In genomic region chr2:159880729-159881128, GRCh38 we compare ENCODE assay signal across 17 cellular contexts. TPM values are rescaled to one million over a fixed set of nuclear protein-coding genes. Genes with fewer than 3 reads are reported as not detected.
DNase-seq lines count a peak whose midpoint lies in the region; ATAC-seq and TF ChIP-seq lines count a peak whose summit lies in the region.
"Had no signal": no experiment of that assay in that cellular context is flagged by ENCODE, and none has a peak within 500 bp of the region (broad histone marks: within the 10 kb centered on the region; RNA-seq: fewer than 3 reads in every experiment).

No MANE protein-coding gene starts in this region.

- H3K36me3 ChIP-seq in breast epithelium, result no peaks in the 10 kb centered on the region

- CTCF ChIA-PET in activated CD4-positive, alpha-beta T cell treated with anti-CD3 and anti-CD28 coated beads for 36 hours (lab: Charles Lee), result no interaction called here
- CTCF ChIA-PET in activated B cell treated with CpG ODN at 0.5 μM for 24 hours (lab: Charles Lee), result no interaction called here

- POLR2A ChIA-PET in activated CD4-positive, alpha-beta T cell treated with anti-CD3 and anti-CD28 coated beads for 36 hours (lab: Charles Lee), result no interaction called here
- POLR2A ChIA-PET in activated B cell treated with CpG ODN at 0.5 μM for 24 hours (lab: Charles Lee), result no interaction called here

- TF ChIP-seq CTCF in activated B cell treated with CpG ODN at 0.5 μM for 24 hours (IDR thresholded peaks at IDR 0.05) (no peak), breast epithelium (IDR thresholded peaks at IDR 0.05) (no peak)

- TF ChIP-seq POLR2A in breast epithelium (IDR thresholded peaks at IDR 0.05), result no peak

- no peak for ATAC-seq in activated CD4-positive, alpha-beta T cell treated with anti-CD3 and anti-CD28 coated beads for 36 hours
- ATAC-seq in activated B cell treated with CpG ODN at 0.5 μM for 24 hours (ENCODE audit: low read depth) (no peak), HG03432 (IDR thresholded peaks at IDR 0.05; ENCODE audit: unreplicated experiment) (no peak)
- ATAC-seq in natural killer cell treated with Interleukin-12 subunit alpha and Interleukin-12 subunit beta and Interleukin-15 and Interleukin-18, amount 100 ng/mL, for 72 hours, result no peak
- ATAC-seq: A549 had no signal

- H3K4me3 Mint-ChIP-seq in activated CD4-positive, alpha-beta T cell treated with anti-CD3 and anti-CD28 coated beads for 36 hours, result no peak overlapping the region
- no peak overlapping the region for H3K4me3 Mint-ChIP-seq in activated B cell treated with CpG ODN at 0.5 μM for 24 hours
- H3K4me3 Mint-ChIP-seq in natural killer cell treated with Interleukin-12 subunit alpha and Interleukin-12 subunit beta and Interleukin-15 and Interleukin-18, amount 100 ng/mL, for 72 hours, result no peak overlapping the region
- H3K4me3 Mint-ChIP-seq: CD4-positive, alpha-beta memory T cell; H9 had no signal

- no peaks in the 10 kb centered on the region for H3K27me3 ChIP-seq in breast epithelium
- H3K27me3 ChIP-seq: BLaER1 had no signal

- H3K36me3 Mint-ChIP-seq in activated CD4-positive, alpha-beta T cell treated with anti-CD3 and anti-CD28 coated beads for 36 hours (ENCODE audit: low read depth), result peaks cover 62% of the 10 kb centered on the region
- peaks cover 89% of the 10 kb centered on the region for H3K36me3 Mint-ChIP-seq in activated B cell treated with CpG ODN at 0.5 μM for 24 hours (ENCODE audit: low read depth)
- peaks cover 15% of the 10 kb centered on the region for H3K36me3 Mint-ChIP-seq in natural killer cell treated with Interleukin-12 subunit alpha and Interleukin-12 subunit beta and Interleukin-15 and Interleukin-18, amount 100 ng/mL, for 72 hours

- H3K27me3 Mint-ChIP-seq in activated CD4-positive, alpha-beta T cell treated with anti-CD3 and anti-CD28 coated beads for 36 hours, result no peaks in the 10 kb centered on the region
- H3K27me3 Mint-ChIP-seq in activated B cell treated with CpG ODN at 0.5 μM for 24 hours, result no peaks in the 10 kb centered on the region
- H3K27me3 Mint-ChIP-seq in natural killer cell treated with Interleukin-12 subunit alpha and Interleukin-12 subunit beta and Interleukin-15 and Interleukin-18, amount 100 ng/mL, for 72 hours, result no peaks in the 10 kb centered on the region
- H3K27me3 Mint-ChIP-seq: CD4-positive, alpha-beta memory T cell had no signal

- no peaks in the 10 kb centered on the region for H3K9me3 ChIP-seq in breast epithelium
- H3K9me3 ChIP-seq: A549, BLaER1 had no signal

- intact Hi-C loops in activated CD4-positive, alpha-beta T cell treated with anti-CD3 and anti-CD28 coated beads for 36 hours (cut with DNase I, micrococcal nuclease), result no loop called here
- intact Hi-C loops in activated B cell treated with CpG ODN at 0.5 μM for 24 hours (cut with micrococcal nuclease), result no loop called here
- intact Hi-C loops in breast epithelium (cut with DNase I; ENCODE audit: low total_unique reads), result no loop called here

- H3K4me1 ChIP-seq in breast epithelium, result no peaks in the 10 kb centered on the region
- H3K4me1 ChIP-seq: A549, BLaER1 had no signal

- peak overlapping the region; percentile 76 for H3K27ac Mint-ChIP-seq in activated CD4-positive, alpha-beta T cell treated with anti-CD3 and anti-CD28 coated beads for 36 hours
- H3K27ac Mint-ChIP-seq in activated B cell treated with CpG ODN at 0.5 μM for 24 hours, result peak overlapping the region; percentile 91
- H3K27ac Mint-ChIP-seq in natural killer cell treated with Interleukin-12 subunit alpha and Interleukin-12 subunit beta and Interleukin-15 and Interleukin-18, amount 100 ng/mL, for 72 hours, result no peak overlapping the region
- H3K27ac Mint-ChIP-seq: H9 had no signal

- DNase-seq in activated CD4-positive, alpha-beta T cell treated with anti-CD3 and anti-CD28 coated beads for 36 hours, result no peak
- no peak for DNase-seq in activated CD4-positive, alpha-beta T cell treated with anti-CD3 and anti-CD28 coated beads, Interleukin-2, amount 50 U/mL, for 4 hours
- DNase-seq in DMS79 treated with DMSO at 0.1 percent for 48 hours (lab: John Stamatoyannopoulos, UW) (peak; percentile 37), NCI-H2107 treated with DMSO at 0.1 percent for 48 hours (lab: John Stamatoyannopoulos, UW; ENCODE audit: unreplicated experiment) (peak; percentile 74), activated B cell treated with CpG ODN at 0.5 μM for 24 hours (no peak), breast epithelium (ENCODE audit: low spot score in 2 of 2) (no peak)
- DNase-seq in natural killer cell treated with Interleukin-12 subunit alpha and Interleukin-12 subunit beta and Interleukin-15 and Interleukin-18, amount 100 ng/mL, for 72 hours (ENCODE audit: low spot score), result no peak
- DNase-seq: CD4-positive, alpha-beta memory T cell; DMS153; H9; NCI-H1436; NCI-H1930; NCI-H524 had no signal

- no peak overlapping the region for H3K27ac ChIP-seq in breast epithelium
- H3K27ac ChIP-seq: A549, BLaER1, HL-60 had no signal

- peaks cover 55% of the 10 kb centered on the region for H3K4me1 Mint-ChIP-seq in activated CD4-positive, alpha-beta T cell treated with anti-CD3 and anti-CD28 coated beads for 36 hours
- peaks cover 38% of the 10 kb centered on the region for H3K4me1 Mint-ChIP-seq in activated B cell treated with CpG ODN at 0.5 μM for 24 hours
- H3K4me1 Mint-ChIP-seq in natural killer cell treated with Interleukin-12 subunit alpha and Interleukin-12 subunit beta and Interleukin-15 and Interleukin-18, amount 100 ng/mL, for 72 hours (ENCODE audit: low read depth in 2 of 2), result peaks cover 2 to 16% of the 10 kb centered on the region in 2 donors

- H3K4me3 ChIP-seq in breast epithelium, result no peak overlapping the region
- H3K4me3 ChIP-seq: A549, BLaER1 had no signal

- H3K9me3 Mint-ChIP-seq in activated CD4-positive, alpha-beta T cell treated with anti-CD3 and anti-CD28 coated beads for 36 hours (ENCODE audit: low read depth), result no peaks in the 10 kb centered on the region
- H3K9me3 Mint-ChIP-seq in activated B cell treated with CpG ODN at 0.5 μM for 24 hours, result no peaks in the 10 kb centered on the region
- no peaks in the 10 kb centered on the region for H3K9me3 Mint-ChIP-seq in natural killer cell treated with Interleukin-12 subunit alpha and Interleukin-12 subunit beta and Interleukin-15 and Interleukin-18, amount 100 ng/mL, for 72 hours
- H3K9me3 Mint-ChIP-seq: CD4-positive, alpha-beta memory T cell; H9 had no signal

RNA-seq across cellular contexts. Expression of gene LY75, which starts 23.8 kb away (rescaled TPM):
- 10 to 100 TPM; 49.7 to 65.5 TPM for total RNA-seq in activated CD4-positive, alpha-beta T cell treated with anti-CD3 and anti-CD28 coated beads for 36 hours
- 99.5 and 107 TPM in 2 replicates for total RNA-seq in activated B cell treated with CpG ODN at 0.5 μM for 24 hours
- total RNA-seq in natural killer cell treated with Interleukin-12 subunit alpha and Interleukin-12 subunit beta and Interleukin-15 and Interleukin-18, amount 100 ng/mL, for 72 hours, result 10 to 100 TPM; 18.2 to 19.1 TPM
- total RNA-seq in breast epithelium, result 10 to 100 TPM in 1 of 3 donors, 1 to 10 TPM in 2; 4.3 to 41.4 (median 9.5) TPM

Comparison
In these comparisons a context has a peak if more than half of its experiments do, and no peak if none do; other contexts are left out.
1. DNase-seq: peak in DMS79 treated with DMSO at 0.1 percent for 48 hours (single experiment) and NCI-H2107 treated with DMSO at 0.1 percent for 48 hours (single experiment); none in activated CD4-positive, alpha-beta T cell treated with anti-CD3 and anti-CD28 coated beads for 36 hours (single experiment), activated CD4-positive, alpha-beta T cell treated with anti-CD3 and anti-CD28 coated beads, Interleukin-2, amount 50 U/mL, for 4 hours (0 of 2), activated B cell treated with CpG ODN at 0.5 μM for 24 hours (single experiment), natural killer cell treated with Interleukin-12 subunit alpha and Interleukin-12 subunit beta and Interleukin-15 and Interleukin-18, amount 100 ng/mL, for 72 hours (single experiment) and breast epithelium (0 of 2).
2. H3K27ac Mint-ChIP-seq: peak in activated CD4-positive, alpha-beta T cell treated with anti-CD3 and anti-CD28 coated beads for 36 hours (single experiment) and activated B cell treated with CpG ODN at 0.5 μM for 24 hours (single experiment); none in natural killer cell treated with Interleukin-12 subunit alpha and Interleukin-12 subunit beta and Interleukin-15 and Interleukin-18, amount 100 ng/mL, for 72 hours (0 of 2).